Comparison of ENCODE assay signal across 9 cellular contexts in genomic region chr22:21009638-21010425, GRCh38. TPM values are rescaled to one million over a fixed set of nuclear protein-coding genes. Genes with fewer than 3 reads are reported as not detected.
DNase-seq lines count a peak whose midpoint lies in the region; ATAC-seq, FAIRE-seq and TF ChIP-seq lines count a peak whose summit lies in the region.
"Had no signal": no experiment of that assay in that cellular context is flagged by ENCODE, and none has a peak within 500 bp of the region (broad histone marks: within the 10 kb centered on the region; RNA-seq: fewer than 3 reads in every experiment).

No MANE protein-coding gene starts in this region.

- peak overlapping the region in 1 of 4 donors; percentile 27 for H3K4me3 Mint-ChIP-seq in CD4-positive, CD25-positive, alpha-beta regulatory T cell
- H3K4me3 Mint-ChIP-seq: activated T-cell treated with anti-CD3 and anti-CD28 coated beads, Interleukin-2, amount 50 U/mL, for 72 hours had no signal

- intact Hi-C loops in kidney (cut with DNase I): no loop called here

- no peak for ATAC-seq in CD4-positive, CD25-positive, alpha-beta regulatory T cell (ENCODE audit: low read depth in 2 of 2)
- no peak for ATAC-seq in HG03095 (IDR thresholded peaks at IDR 0.05; ENCODE audit: unreplicated experiment)
- ATAC-seq: activated T-cell treated with anti-CD3 and anti-CD28 coated beads, Interleukin-2, amount 50 U/mL, for 72 hours had no signal

- H3K9me3 ChIP-seq in CD4-positive, CD25-positive, alpha-beta regulatory T cell (ENCODE audit: control insufficient read depth in 2 of 2, low read length in 2 of 2): no peaks in the 10 kb centered on the region
- H3K9me3 ChIP-seq in HUES64 (ENCODE audit: insufficient read depth, low read depth, low read length) (no peaks in the 10 kb centered on the region), kidney (ENCODE audit: control insufficient read depth in 1 of 2, low read length in 2 of 2) (no peaks in the 10 kb centered on the region), MG63 (no peaks in the 10 kb centered on the region)

- peak in 2 of 3 donors; percentile 26 to 38 for DNase-seq in CD4-positive, CD25-positive, alpha-beta regulatory T cell
- peak; percentile 23 for DNase-seq in astrocyte of the cerebellum (ENCODE audit: low read depth)
- peak; percentile 35 for DNase-seq in kidney
- DNase-seq in MG63: no peak
- DNase-seq in NCI-H2081 treated with DMSO at 0.1 percent for 48 hours (lab: John Stamatoyannopoulos, UW): no peak
- DNase-seq in NCI-H748 treated with DMSO at 0.1 percent for 48 hours (lab: John Stamatoyannopoulos, UW): no peak

- no peak for FAIRE-seq in kidney (lab: Jason Lieb, UNC)

- no peak for TF ChIP-seq CTCF in astrocyte of the cerebellum (IDR thresholded peaks at IDR 0.05; ENCODE audit: low read depth, low read length, missing control alignments)
- no peak for TF ChIP-seq CTCF in kidney (IDR thresholded peaks at IDR 0.05; ENCODE audit: borderline replicate concordance, extremely low read depth, insufficient read depth)

- H3K27me3 Mint-ChIP-seq in CD4-positive, CD25-positive, alpha-beta regulatory T cell: no peaks in the 10 kb centered on the region

- H3K9me3 Mint-ChIP-seq in CD4-positive, CD25-positive, alpha-beta regulatory T cell: no peaks in the 10 kb centered on the region
- H3K9me3 Mint-ChIP-seq: activated T-cell treated with anti-CD3 and anti-CD28 coated beads, Interleukin-2, amount 50 U/mL, for 72 hours had no signal

- H3K36me3 Mint-ChIP-seq in CD4-positive, CD25-positive, alpha-beta regulatory T cell: no peaks in the 10 kb centered on the region

- H3K9ac ChIP-seq in HUES64 (ENCODE audit: low read depth, low read length): no peak overlapping the region
- no peak overlapping the region for H3K9ac ChIP-seq in kidney (ENCODE audit: low read length in 2 of 2)

- H3K27me3 ChIP-seq in CD4-positive, CD25-positive, alpha-beta regulatory T cell (ENCODE audit: control insufficient read depth, insufficient read depth, low read length): no peaks in the 10 kb centered on the region
- H3K27me3 ChIP-seq in HUES64 (ENCODE audit: insufficient read depth, low read length): no peaks in the 10 kb centered on the region
- no peaks in the 10 kb centered on the region for H3K27me3 ChIP-seq in MG63

- in situ Hi-C loops in astrocyte of the cerebellum (cut with HindIII; ENCODE audit: low sequenced_read_pairs): no loop called here

- no peak overlapping the region for H3K27ac Mint-ChIP-seq in CD4-positive, CD25-positive, alpha-beta regulatory T cell
- H3K27ac Mint-ChIP-seq: activated T-cell treated with anti-CD3 and anti-CD28 coated beads, Interleukin-2, amount 50 U/mL, for 72 hours had no signal

- no peak overlapping the region for H3K27ac ChIP-seq in CD4-positive, CD25-positive, alpha-beta regulatory T cell (ENCODE audit: insufficient read depth, low read length, poor library complexity, severe bottlenecking)
- peak overlapping the region; percentile 63; the same call in 1 of the 2 replicates for H3K27ac ChIP-seq in HUES64 (ENCODE audit: low read depth, low read length)
- no peak overlapping the region for H3K27ac ChIP-seq in kidney (ENCODE audit: low read depth in 2 of 2, low read length in 2 of 2)

- H3K4me1 Mint-ChIP-seq in CD4-positive, CD25-positive, alpha-beta regulatory T cell: peaks cover 5 to 19% (median 8%) of the 10 kb centered on the region in 4 donors

- peaks cover 11% of the 10 kb centered on the region for H3K4me1 ChIP-seq in CD4-positive, CD25-positive, alpha-beta regulatory T cell (ENCODE audit: control insufficient read depth, insufficient read depth, low read length, poor library complexity, severe bottlenecking)
- peaks cover 13% of the 10 kb centered on the region for H3K4me1 ChIP-seq in HUES64 (ENCODE audit: insufficient read depth, low read length)
- H3K4me1 ChIP-seq in kidney (ENCODE audit: control insufficient read depth in 1 of 2, insufficient read depth in 1 of 2, low read depth in 1 of 2, low read length in 2 of 2): peaks cover 4 to 9% of the 10 kb centered on the region in 2 donors

- WGBS in HUES64: 73% methylated on average over 10 of the region's 10 CpGs

- no peaks in the 10 kb centered on the region for H3K36me3 ChIP-seq in CD4-positive, CD25-positive, alpha-beta regulatory T cell (ENCODE audit: control insufficient read depth, insufficient read depth, low read length)
- H3K36me3 ChIP-seq in HUES64 (ENCODE audit: insufficient read depth, low read length) (0 out of 2 replicates have a peak, but pooled peaks cover 5% of the 10 kb centered on the region), kidney (ENCODE audit: control insufficient read depth in 1 of 2, insufficient read depth in 2 of 2, low read length in 2 of 2) (no peaks in the 10 kb centered on the region), MG63 (no peaks in the 10 kb centered on the region)

- H3K4me3 ChIP-seq in CD4-positive, CD25-positive, alpha-beta regulatory T cell (ENCODE audit: low read depth, low read length): no peak overlapping the region
- H3K4me3 ChIP-seq in HUES64 (ENCODE audit: low read length): no peak overlapping the region
- H3K4me3 ChIP-seq in astrocyte of the cerebellum (ENCODE audit: low read depth, low read length): no peak overlapping the region
- H3K4me3 ChIP-seq in kidney (ENCODE audit: low read length in 2 of 2): no peak overlapping the region
- no peak overlapping the region for H3K4me3 ChIP-seq in MG63

RNA-seq across cellular contexts. Expression of gene P2RX6, which starts 5.1 kb away (rescaled TPM):
- total RNA-seq in CD4-positive, CD25-positive, alpha-beta regulatory T cell: 0.59 TPM
- under 1 TPM in 1 of 4 donors, not detected in 3; 0.10 TPM for polyA plus RNA-seq in CD4-positive, CD25-positive, alpha-beta regulatory T cell
- polyA plus RNA-seq in HUES64 (2013, experiment 1 of 2): 0.35 TPM
- 0.57 TPM for polyA plus RNA-seq in HUES64 (2013, experiment 2 of 2)
- 1.0 TPM for total RNA-seq in kidney
- 1.6 TPM for polyA plus RNA-seq in kidney (ENCODE audit: insufficient read depth, low read depth, low replicate concordance)
- total RNA-seq in MG63 (2014; rRNA removed; shearing (Covaris generic); ENCODE audit: low replicate concordance): 1.1 and 10.0 TPM in 2 replicates

RNA-seq across cellular contexts. Expression of gene THAP7, which starts 7.9 kb away (rescaled TPM):
- 41.7 TPM for total RNA-seq in CD4-positive, CD25-positive, alpha-beta regulatory T cell
- polyA plus RNA-seq in CD4-positive, CD25-positive, alpha-beta regulatory T cell: 10 to 100 TPM; 38.5 to 58.0 (median 47.4) TPM
- polyA plus RNA-seq in HUES64 (2013, experiment 1 of 2): 18.3 TPM
- polyA plus RNA-seq in HUES64 (2013, experiment 2 of 2): 18.3 TPM
- 25.5 TPM for total RNA-seq in kidney
- polyA plus RNA-seq in kidney (ENCODE audit: insufficient read depth, low read depth, low replicate concordance): 44.1 TPM
- total RNA-seq in MG63 (2014; rRNA removed; shearing (Covaris generic); ENCODE audit: low replicate concordance): 33.8 and 46.5 TPM in 2 replicates

RNA-seq across cellular contexts. Expression of gene SLC7A4, which starts 22.5 kb away (rescaled TPM):
- not detected for total RNA-seq in CD4-positive, CD25-positive, alpha-beta regulatory T cell
- polyA plus RNA-seq in CD4-positive, CD25-positive, alpha-beta regulatory T cell: under 1 TPM in 1 of 4 donors, not detected in 3; 0.09 TPM
- 0.20 TPM for polyA plus RNA-seq in HUES64 (2013, experiment 1 of 2)
- polyA plus RNA-seq in HUES64 (2013, experiment 2 of 2): 0.38 TPM
- 0.57 TPM for total RNA-seq in kidney
- polyA plus RNA-seq in kidney (ENCODE audit: insufficient read depth, low read depth, low replicate concordance): 1.2 TPM
- total RNA-seq in MG63 (2014; rRNA removed; shearing (Covaris generic); ENCODE audit: low replicate concordance): not detected in 2 replicates
- total RNA-seq: activated T-cell treated with anti-CD3 and anti-CD28 coated beads, Interleukin-2, amount 50 U/mL, for 72 hours had no signal

RNA-seq across cellular contexts. Expression of gene LZTR1, which starts 27.7 kb away (rescaled TPM):
- total RNA-seq in CD4-positive, CD25-positive, alpha-beta regulatory T cell: 69.4 TPM
- polyA plus RNA-seq in CD4-positive, CD25-positive, alpha-beta regulatory T cell: 10 to 100 TPM in 3 of 4 donors, 1 to 10 TPM in 1; 9.6 to 12.1 (median 11.7) TPM
- 15.3 TPM for polyA plus RNA-seq in HUES64 (2013, experiment 1 of 2)
- polyA plus RNA-seq in HUES64 (2013, experiment 2 of 2): 16.1 TPM
- total RNA-seq in kidney: 66.4 TPM
- polyA plus RNA-seq in kidney (ENCODE audit: insufficient read depth, low read depth, low replicate concordance): 24.3 TPM
- total RNA-seq in MG63 (2014; rRNA removed; shearing (Covaris generic); ENCODE audit: low replicate concordance): 21.2 and 25.3 TPM in 2 replicates

RNA-seq across cellular contexts. Expression of gene LRRC74B, which starts 35.9 kb away (rescaled TPM):
- 0.10 TPM for total RNA-seq in CD4-positive, CD25-positive, alpha-beta regulatory T cell
- polyA plus RNA-seq in CD4-positive, CD25-positive, alpha-beta regulatory T cell: not detected
- polyA plus RNA-seq in HUES64 (2013, experiment 1 of 2): not detected
- polyA plus RNA-seq in HUES64 (2013, experiment 2 of 2): not detected
- total RNA-seq in kidney: not detected
- polyA plus RNA-seq in kidney (ENCODE audit: insufficient read depth, low read depth, low replicate concordance): not detected
- not detected in 2 replicates for total RNA-seq in MG63 (2014; rRNA removed; shearing (Covaris generic); ENCODE audit: low replicate concordance)
- total RNA-seq: activated T-cell treated with anti-CD3 and anti-CD28 coated beads, Interleukin-2, amount 50 U/mL, for 72 hours had no signal

Comparison
In these comparisons a context has a peak if more than half of its experiments do, and no peak if none do; other contexts are left out.
1. DNase-seq: peak in CD4-positive, CD25-positive, alpha-beta regulatory T cell (2 of 3), astrocyte of the cerebellum (single experiment) and kidney (single experiment); none in MG63 (single experiment), NCI-H2081 treated with DMSO at 0.1 percent for 48 hours (single experiment) and NCI-H748 treated with DMSO at 0.1 percent for 48 hours (single experiment).